In the genomic region with DNA sequence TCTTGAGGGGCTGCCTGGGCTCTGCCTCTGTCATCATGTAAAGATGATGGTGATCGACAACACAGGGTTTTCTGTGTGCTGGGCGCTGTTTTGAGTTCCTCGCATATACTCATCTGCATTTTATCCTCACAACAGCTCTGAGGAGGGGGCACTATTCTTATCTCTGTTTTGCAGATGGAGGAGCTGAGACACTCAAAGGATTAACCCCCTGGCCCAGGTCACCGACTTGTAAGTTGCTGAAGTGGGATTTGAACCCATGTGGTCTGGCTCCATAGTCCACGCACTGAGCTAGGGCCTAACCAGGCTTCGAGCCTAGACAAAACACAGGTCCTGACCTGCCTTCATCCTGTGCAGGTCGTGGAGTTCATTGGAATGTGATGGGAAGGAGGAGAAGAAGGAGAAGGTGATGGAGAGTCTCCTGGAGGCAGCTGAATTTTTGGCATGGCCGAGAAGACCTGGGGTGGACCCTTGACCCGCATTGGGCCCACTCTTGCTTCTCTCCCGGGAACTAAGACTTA, we compare ENCODE assay signal across 1 cellular context.
A peak's percentile ranks its signal among the peaks of the same experiment; 100 is the strongest.
TF ChIP-seq lines count a peak whose summit lies in the region.

No MANE protein-coding gene starts in this region.

TF ChIP-seq in K562, 482 proteins besides CTCF, POLR2A, EP300 and RAD21 (continued from another document and continues in another):
- TF ChIP-seq, protein P1, sequence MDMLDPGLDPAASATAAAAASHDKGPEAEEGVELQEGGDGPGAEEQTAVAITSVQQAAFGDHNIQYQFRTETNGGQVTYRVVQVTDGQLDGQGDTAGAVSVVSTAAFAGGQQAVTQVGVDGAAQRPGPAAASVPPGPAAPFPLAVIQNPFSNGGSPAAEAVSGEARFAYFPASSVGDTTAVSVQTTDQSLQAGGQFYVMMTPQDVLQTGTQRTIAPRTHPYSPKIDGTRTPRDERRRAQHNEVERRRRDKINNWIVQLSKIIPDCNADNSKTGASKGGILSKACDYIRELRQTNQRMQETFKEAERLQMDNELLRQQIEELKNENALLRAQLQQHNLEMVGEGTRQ (CRISPR knock-in tag; IDR thresholded peaks at IDR 0.05), result no peak
- TF ChIP-seq HNRNPL (IDR thresholded peaks at IDR 0.05; ENCODE audit: low read depth, low read length), result no peak
- TF ChIP-seq ADNP (tag; IDR thresholded peaks at IDR 0.05), result no peak
- TF ChIP-seq ZNF764 (CRISPR knock-in tag; IDR thresholded peaks at IDR 0.05; ENCODE audit: low read depth), result no peak
- TF ChIP-seq, protein P2, sequence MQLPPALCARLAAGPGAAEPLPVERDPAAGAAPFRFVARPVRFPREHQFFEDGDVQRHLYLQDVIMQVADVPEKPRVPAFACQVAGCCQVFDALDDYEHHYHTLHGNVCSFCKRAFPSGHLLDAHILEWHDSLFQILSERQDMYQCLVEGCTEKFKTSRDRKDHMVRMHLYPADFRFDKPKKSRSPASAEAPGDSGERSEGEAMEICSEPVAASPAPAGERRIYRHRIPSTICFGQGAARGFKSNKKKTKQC (CRISPR knock-in tag; IDR thresholded peaks at IDR 0.05), result no peak
- no peak for TF ChIP-seq RBBP5 (IDR thresholded peaks at IDR 0.05; ENCODE audit: borderline replicate concordance, insufficient read depth, low read length, poor library complexity, severe bottlenecking)
- no peak for TF ChIP-seq E2F3 (CRISPR knock-in tag; IDR thresholded peaks at IDR 0.05)
- TF ChIP-seq, protein P3, sequence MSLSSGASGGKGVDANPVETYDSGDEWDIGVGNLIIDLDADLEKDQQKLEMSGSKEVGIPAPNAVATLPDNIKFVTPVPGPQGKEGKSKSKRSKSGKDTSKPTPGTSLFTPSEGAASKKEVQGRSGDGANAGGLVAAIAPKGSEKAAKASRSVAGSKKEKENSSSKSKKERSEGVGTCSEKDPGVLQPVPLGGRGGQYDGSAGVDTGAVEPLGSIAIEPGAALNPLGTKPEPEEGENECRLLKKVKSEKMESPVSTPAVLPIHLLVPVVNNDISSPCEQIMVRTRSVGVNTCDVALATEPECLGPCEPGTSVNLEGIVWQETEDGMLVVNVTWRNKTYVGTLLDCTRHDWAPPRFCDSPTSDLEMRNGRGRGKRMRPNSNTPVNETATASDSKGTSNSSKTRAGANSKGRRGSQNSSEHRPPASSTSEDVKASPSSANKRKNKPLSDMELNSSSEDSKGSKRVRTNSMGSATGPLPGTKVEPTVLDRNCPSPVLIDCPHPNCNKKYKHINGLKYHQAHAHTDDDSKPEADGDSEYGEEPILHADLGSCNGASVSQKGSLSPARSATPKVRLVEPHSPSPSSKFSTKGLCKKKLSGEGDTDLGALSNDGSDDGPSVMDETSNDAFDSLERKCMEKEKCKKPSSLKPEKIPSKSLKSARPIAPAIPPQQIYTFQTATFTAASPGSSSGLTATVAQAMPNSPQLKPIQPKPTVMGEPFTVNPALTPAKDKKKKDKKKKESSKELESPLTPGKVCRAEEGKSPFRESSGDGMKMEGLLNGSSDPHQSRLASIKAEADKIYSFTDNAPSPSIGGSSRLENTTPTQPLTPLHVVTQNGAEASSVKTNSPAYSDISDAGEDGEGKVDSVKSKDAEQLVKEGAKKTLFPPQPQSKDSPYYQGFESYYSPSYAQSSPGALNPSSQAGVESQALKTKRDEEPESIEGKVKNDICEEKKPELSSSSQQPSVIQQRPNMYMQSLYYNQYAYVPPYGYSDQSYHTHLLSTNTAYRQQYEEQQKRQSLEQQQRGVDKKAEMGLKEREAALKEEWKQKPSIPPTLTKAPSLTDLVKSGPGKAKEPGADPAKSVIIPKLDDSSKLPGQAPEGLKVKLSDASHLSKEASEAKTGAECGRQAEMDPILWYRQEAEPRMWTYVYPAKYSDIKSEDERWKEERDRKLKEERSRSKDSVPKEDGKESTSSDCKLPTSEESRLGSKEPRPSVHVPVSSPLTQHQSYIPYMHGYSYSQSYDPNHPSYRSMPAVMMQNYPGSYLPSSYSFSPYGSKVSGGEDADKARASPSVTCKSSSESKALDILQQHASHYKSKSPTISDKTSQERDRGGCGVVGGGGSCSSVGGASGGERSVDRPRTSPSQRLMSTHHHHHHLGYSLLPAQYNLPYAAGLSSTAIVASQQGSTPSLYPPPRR (CRISPR knock-in tag; IDR thresholded peaks at IDR 0.05; ENCODE audit: borderline replicate concordance), result no peak
- no peak for TF ChIP-seq POLR2B (IDR thresholded peaks at IDR 0.05; ENCODE audit: low read depth, partially characterized antibody)
- TF ChIP-seq, protein P4, sequence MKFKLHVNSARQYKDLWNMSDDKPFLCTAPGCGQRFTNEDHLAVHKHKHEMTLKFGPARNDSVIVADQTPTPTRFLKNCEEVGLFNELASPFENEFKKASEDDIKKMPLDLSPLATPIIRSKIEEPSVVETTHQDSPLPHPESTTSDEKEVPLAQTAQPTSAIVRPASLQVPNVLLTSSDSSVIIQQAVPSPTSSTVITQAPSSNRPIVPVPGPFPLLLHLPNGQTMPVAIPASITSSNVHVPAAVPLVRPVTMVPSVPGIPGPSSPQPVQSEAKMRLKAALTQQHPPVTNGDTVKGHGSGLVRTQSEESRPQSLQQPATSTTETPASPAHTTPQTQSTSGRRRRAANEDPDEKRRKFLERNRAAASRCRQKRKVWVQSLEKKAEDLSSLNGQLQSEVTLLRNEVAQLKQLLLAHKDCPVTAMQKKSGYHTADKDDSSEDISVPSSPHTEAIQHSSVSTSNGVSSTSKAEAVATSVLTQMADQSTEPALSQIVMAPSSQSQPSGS (CRISPR knock-in tag; IDR thresholded peaks at IDR 0.05), result no peak
- TF ChIP-seq, protein P5, sequence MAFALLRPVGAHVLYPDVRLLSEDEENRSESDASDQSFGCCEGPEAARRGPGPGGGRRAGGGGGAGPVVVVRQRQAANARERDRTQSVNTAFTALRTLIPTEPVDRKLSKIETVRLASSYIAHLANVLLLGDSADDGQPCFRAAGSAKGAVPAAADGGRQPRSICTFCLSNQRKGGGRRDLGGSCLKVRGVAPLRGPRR (CRISPR knock-in tag; IDR thresholded peaks at IDR 0.05), result no peak
- TF ChIP-seq CREM (IDR thresholded peaks at IDR 0.05; ENCODE audit: low read depth), result 0 out of 2 replicates have a peak, but pooled peaks have one; percentile 15
- TF ChIP-seq, protein P6, sequence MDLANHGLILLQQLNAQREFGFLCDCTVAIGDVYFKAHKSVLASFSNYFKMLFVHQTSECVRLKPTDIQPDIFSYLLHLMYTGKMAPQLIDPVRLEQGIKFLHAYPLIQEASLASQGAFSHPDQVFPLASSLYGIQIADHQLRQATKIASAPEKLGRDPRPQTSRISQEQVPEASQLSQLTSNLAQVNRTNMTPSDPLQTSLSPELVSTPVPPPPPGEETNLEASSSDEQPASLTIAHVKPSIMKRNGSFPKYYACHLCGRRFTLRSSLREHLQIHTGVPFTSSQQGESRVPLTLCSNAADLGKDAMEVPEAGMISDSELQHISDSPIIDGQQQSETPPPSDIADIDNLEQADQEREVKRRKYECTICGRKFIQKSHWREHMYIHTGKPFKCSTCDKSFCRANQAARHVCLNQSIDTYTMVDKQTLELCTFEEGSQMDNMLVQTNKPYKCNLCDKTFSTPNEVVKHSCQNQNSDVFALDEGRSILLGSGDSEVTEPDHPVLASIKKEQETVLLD (IDR thresholded peaks at IDR 0.05), result no peak
- peak in 1 of 2 experiments; percentile 45; a peak in 1 of 4 replicates for TF ChIP-seq TRIM24 (IDR thresholded peaks at IDR 0.05)
- TF ChIP-seq HEY1 (CRISPR knock-in tag; IDR thresholded peaks at IDR 0.05; ENCODE audit: borderline replicate concordance), result no peak
- no peak for TF ChIP-seq ZNF12 (CRISPR knock-in tag; IDR thresholded peaks at IDR 0.05)
- no peak for TF ChIP-seq PRPF4 (IDR thresholded peaks at IDR 0.05; ENCODE audit: insufficient read depth, low read depth, low read length, poor library complexity, severe bottlenecking)
- TF ChIP-seq SPI1 (IDR thresholded peaks at IDR 0.05; ENCODE audit: borderline replicate concordance, low read depth, low read length), result no peak
- no peak for TF ChIP-seq SRSF9 (IDR thresholded peaks at IDR 0.05; ENCODE audit: borderline replicate concordance, low read depth, low read length)
- TF ChIP-seq SAFB2 (IDR thresholded peaks at IDR 0.05; ENCODE audit: borderline replicate concordance, low read depth, low read length, severe bottlenecking), result no peak
- TF ChIP-seq, protein P7, sequence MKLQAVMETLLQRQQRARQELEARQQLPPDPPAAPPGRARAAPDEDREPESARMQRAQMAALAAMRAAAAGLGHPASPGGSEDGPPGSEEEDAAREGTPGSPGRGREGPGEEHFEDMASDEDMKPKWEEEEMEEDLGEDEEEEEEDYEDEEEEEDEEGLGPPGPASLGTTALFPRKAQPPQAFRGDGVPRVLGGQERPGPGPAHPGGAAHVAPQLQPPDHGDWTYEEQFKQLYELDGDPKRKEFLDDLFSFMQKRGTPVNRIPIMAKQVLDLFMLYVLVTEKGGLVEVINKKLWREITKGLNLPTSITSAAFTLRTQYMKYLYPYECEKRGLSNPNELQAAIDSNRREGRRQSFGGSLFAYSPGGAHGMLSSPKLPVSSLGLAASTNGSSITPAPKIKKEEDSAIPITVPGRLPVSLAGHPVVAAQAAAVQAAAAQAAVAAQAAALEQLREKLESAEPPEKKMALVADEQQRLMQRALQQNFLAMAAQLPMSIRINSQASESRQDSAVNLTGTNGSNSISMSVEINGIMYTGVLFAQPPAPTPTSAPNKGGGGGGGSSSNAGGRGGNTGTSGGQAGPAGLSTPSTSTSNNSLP (IDR thresholded peaks at IDR 0.05; ENCODE audit: borderline replicate concordance, low read depth, low read length), result no peak
- no peak for TF ChIP-seq WHSC1 (IDR thresholded peaks at IDR 0.05; ENCODE audit: low read length)
- TF ChIP-seq TBL1XR1 (IDR thresholded peaks at IDR 0.05; ENCODE audit: low read length in 2 of 2), result 0 out of 4 replicates have a peak, but pooled peaks of 1 of the 2 experiments have one; percentile 12
- no peak for TF ChIP-seq SLC30A9 (CRISPR knock-in tag; IDR thresholded peaks at IDR 0.05)
- no peak for TF ChIP-seq RFX5 (IDR thresholded peaks at IDR 0.05; ENCODE audit: low read depth, low read length)
- no peak for TF ChIP-seq CREBBP (IDR thresholded peaks at IDR 0.05; ENCODE audit: low read depth, low read length)
- no peak for TF ChIP-seq RBM25 (IDR thresholded peaks at IDR 0.05; ENCODE audit: low read depth, low read length, severe bottlenecking)
- no peak for TF ChIP-seq TAF7 (tag; IDR thresholded peaks at IDR 0.05)
- 0 out of 2 replicates have a peak, but pooled peaks have one; percentile 20 for TF ChIP-seq GATA2 (CRISPR knock-in tag; IDR thresholded peaks at IDR 0.05)
- TF ChIP-seq TCF3 (CRISPR knock-in tag; IDR thresholded peaks at IDR 0.05), result peak; percentile 81
- no peak for TF ChIP-seq MCM7 (IDR thresholded peaks at IDR 0.05)
- TF ChIP-seq, protein P8, sequence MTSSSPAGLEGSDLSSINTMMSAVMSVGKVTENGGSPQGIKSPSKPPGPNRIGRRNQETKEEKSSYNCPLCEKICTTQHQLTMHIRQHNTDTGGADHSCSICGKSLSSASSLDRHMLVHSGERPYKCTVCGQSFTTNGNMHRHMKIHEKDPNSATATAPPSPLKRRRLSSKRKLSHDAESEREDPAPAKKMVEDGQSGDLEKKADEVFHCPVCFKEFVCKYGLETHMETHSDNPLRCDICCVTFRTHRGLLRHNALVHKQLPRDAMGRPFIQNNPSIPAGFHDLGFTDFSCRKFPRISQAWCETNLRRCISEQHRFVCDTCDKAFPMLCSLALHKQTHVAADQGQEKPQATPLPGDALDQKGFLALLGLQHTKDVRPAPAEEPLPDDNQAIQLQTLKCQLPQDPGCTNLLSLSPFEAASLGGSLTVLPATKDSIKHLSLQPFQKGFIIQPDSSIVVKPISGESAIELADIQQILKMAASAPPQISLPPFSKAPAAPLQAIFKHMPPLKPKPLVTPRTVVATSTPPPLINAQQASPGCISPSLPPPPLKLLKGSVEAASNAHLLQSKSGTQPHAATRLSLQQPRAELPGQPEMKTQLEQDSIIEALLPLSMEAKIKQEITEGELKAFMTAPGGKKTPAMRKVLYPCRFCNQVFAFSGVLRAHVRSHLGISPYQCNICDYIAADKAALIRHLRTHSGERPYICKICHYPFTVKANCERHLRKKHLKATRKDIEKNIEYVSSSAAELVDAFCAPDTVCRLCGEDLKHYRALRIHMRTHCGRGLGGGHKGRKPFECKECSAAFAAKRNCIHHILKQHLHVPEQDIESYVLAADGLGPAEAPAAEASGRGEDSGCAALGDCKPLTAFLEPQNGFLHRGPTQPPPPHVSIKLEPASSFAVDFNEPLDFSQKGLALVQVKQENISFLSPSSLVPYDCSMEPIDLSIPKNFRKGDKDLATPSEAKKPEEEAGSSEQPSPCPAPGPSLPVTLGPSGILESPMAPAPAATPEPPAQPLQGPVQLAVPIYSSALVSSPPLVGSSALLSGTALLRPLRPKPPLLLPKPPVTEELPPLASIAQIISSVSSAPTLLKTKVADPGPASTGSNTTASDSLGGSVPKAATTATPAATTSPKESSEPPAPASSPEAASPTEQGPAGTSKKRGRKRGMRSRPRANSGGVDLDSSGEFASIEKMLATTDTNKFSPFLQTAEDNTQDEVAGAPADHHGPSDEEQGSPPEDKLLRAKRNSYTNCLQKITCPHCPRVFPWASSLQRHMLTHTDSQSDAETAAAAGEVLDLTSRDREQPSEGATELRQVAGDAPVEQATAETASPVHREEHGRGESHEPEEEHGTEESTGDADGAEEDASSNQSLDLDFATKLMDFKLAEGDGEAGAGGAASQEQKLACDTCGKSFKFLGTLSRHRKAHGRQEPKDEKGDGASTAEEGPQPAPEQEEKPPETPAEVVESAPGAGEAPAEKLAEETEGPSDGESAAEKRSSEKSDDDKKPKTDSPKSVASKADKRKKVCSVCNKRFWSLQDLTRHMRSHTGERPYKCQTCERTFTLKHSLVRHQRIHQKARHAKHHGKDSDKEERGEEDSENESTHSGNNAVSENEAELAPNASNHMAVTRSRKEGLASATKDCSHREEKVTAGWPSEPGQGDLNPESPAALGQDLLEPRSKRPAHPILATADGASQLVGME (CRISPR knock-in tag; IDR thresholded peaks at IDR 0.05), result no peak
- no peak for TF ChIP-seq TAF15 (IDR thresholded peaks at IDR 0.05; ENCODE audit: low read depth, low read length)
- TF ChIP-seq, protein P9, sequence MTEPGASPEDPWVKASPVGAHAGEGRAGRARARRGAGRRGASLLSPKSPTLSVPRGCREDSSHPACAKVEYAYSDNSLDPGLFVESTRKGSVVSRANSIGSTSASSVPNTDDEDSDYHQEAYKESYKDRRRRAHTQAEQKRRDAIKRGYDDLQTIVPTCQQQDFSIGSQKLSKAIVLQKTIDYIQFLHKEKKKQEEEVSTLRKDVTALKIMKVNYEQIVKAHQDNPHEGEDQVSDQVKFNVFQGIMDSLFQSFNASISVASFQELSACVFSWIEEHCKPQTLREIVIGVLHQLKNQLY (CRISPR knock-in tag; conservative IDR thresholded peaks at IDR 0.05), result no peak
- no peak for TF ChIP-seq ERF (CRISPR knock-in tag; IDR thresholded peaks at IDR 0.05)
- no peak for TF ChIP-seq ZNF644 (tag; IDR thresholded peaks at IDR 0.05; ENCODE audit: low read depth)
- TF ChIP-seq ZBTB7A (IDR thresholded peaks at IDR 0.05; ENCODE audit: borderline replicate concordance, control insufficient read depth, low read depth, low read length), result peak; percentile 55; the same call in 1 of the 2 replicates
- TF ChIP-seq SMAD4 (CRISPR knock-in tag; conservative IDR thresholded peaks at IDR 0.05), result peak; percentile 53
- no peak for TF ChIP-seq LARP7 (IDR thresholded peaks at IDR 0.05)
- TF ChIP-seq ATF1 (CRISPR knock-in tag; IDR thresholded peaks at IDR 0.05), result no peak
- TF ChIP-seq ATF1 (tag; IDR thresholded peaks at IDR 0.05), result no peak
